Comparison of ENCODE assay signal across 1 cellular context in the genomic region with DNA sequence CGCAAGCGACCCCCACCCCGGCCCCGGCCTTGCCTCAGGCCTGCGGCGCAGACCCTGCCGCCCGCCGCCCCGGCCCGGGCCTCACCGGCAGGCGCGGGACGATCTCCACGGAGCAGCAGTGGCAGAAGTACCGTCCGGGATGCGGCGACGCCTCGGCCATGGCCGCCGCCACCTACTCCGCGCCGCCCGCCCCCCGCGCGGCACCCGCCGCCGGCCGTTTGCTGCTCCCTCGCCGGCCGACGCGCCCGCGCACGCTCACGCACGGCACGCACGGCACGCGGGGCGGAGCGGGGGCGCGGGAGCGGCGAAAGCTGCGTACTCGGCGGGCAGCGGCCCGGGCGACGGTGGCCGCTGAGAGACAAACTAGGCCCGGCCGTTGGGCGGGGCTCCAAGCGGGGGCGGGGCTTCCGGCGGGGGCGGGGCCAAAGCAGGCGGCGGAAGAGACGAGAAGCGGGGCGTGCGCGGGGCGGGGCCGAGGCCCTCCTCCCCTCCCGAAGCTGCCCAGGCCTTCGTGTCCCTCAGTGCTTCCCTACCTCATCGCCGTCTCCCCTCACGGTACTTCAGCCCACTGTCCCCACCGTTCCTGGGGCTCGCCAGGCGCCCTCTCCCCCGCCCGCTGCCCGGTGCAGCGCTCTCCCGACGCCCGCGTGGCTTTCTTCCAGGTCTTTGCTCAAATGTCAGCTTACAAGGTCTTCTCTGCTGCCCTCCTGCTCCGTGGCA.
TF ChIP-seq lines count a peak whose summit lies in the region.

A gene (minus strand): TSS at position 253 of the 720 bp plus-strand sequence. CDS start 93 bp downstream, at position 160.

TF ChIP-seq in WTC11, 78 proteins besides CTCF, POLR2A, EP300 and RAD21 (continued from another document and continues in another):
- TF ChIP-seq, protein P1, sequence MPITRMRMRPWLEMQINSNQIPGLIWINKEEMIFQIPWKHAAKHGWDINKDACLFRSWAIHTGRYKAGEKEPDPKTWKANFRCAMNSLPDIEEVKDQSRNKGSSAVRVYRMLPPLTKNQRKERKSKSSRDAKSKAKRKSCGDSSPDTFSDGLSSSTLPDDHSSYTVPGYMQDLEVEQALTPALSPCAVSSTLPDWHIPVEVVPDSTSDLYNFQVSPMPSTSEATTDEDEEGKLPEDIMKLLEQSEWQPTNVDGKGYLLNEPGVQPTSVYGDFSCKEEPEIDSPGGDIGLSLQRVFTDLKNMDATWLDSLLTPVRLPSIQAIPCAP (CRISPR knock-in tag; IDR thresholded peaks at IDR 0.05), result no peak
- no peak for TF ChIP-seq ZNF219 (CRISPR knock-in tag; IDR thresholded peaks at IDR 0.05; ENCODE audit: borderline replicate concordance)
- TF ChIP-seq TCF7 (CRISPR knock-in tag; IDR thresholded peaks at IDR 0.05; ENCODE audit: low read depth), result no peak
- TF ChIP-seq TEAD4 (CRISPR knock-in tag; IDR thresholded peaks at IDR 0.05), result no peak
- TF ChIP-seq, protein P2, sequence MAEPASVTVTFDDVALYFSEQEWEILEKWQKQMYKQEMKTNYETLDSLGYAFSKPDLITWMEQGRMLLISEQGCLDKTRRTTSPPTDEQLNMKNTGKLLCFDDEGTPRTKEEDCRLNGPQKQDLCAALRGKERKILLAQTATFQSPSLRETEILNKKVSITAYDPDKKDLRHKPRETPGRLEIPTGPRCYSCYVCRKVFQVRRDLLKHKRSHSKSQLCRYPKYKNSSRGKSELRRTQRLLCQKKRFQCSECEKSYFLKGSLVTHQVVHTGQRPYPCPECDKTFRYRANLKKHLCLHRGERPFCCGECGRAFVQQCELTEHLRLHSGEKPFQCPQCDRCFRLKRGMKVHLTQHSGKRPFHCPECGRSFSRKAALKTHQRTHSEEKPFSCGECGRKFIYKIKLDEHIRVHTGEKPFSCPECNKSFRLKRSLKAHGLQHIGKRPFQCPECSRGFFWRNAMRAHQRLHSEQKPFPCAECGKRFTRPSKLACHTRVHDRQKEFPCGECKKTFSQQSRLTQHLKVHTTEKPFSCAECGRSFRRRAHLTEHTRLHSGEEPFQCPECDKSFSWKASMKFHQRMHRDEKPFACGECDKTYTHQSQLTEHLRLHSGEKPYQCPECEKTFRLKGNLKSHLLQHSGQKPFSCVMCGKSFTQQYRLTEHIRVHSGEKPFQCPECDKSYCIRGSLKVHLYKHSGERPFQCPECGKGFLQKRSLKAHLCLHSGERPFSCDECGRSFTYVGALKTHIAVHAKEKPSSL (CRISPR knock-in tag; conservative IDR thresholded peaks at IDR 0.05), result no peak
- TF ChIP-seq, protein P3, sequence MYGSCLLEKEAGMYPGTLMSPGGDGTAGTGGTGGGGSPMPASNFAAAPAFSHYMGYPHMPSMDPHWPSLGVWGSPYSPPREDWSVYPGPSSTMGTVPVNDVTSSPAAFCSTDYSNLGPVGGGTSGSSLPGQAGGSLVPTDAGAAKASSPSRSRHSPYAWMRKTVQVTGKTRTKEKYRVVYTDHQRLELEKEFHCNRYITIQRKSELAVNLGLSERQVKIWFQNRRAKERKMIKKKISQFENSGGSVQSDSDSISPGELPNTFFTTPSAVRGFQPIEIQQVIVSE (CRISPR knock-in tag; IDR thresholded peaks at IDR 0.05; ENCODE audit: borderline replicate concordance), result no peak
- no peak for TF ChIP-seq ETV6 (CRISPR knock-in tag; IDR thresholded peaks at IDR 0.05)
- TF ChIP-seq, protein P4, sequence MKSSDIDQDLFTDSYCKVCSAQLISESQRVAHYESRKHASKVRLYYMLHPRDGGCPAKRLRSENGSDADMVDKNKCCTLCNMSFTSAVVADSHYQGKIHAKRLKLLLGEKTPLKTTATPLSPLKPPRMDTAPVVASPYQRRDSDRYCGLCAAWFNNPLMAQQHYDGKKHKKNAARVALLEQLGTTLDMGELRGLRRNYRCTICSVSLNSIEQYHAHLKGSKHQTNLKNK (CRISPR knock-in tag; IDR thresholded peaks at IDR 0.05), result no peak
- TF ChIP-seq, protein P5, sequence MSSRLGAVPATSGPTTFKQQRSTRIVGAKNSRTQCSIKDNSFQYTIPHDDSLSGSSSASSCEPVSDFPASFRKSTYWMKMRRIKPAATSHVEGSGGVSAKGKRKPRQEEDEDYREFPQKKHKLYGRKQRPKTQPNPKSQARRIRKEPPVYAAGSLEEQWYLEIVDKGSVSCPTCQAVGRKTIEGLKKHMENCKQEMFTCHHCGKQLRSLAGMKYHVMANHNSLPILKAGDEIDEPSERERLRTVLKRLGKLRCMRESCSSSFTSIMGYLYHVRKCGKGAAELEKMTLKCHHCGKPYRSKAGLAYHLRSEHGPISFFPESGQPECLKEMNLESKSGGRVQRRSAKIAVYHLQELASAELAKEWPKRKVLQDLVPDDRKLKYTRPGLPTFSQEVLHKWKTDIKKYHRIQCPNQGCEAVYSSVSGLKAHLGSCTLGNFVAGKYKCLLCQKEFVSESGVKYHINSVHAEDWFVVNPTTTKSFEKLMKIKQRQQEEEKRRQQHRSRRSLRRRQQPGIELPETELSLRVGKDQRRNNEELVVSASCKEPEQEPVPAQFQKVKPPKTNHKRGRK (CRISPR knock-in tag; IDR thresholded peaks at IDR 0.05; ENCODE audit: borderline replicate concordance), result no peak
- TF ChIP-seq, protein P6, sequence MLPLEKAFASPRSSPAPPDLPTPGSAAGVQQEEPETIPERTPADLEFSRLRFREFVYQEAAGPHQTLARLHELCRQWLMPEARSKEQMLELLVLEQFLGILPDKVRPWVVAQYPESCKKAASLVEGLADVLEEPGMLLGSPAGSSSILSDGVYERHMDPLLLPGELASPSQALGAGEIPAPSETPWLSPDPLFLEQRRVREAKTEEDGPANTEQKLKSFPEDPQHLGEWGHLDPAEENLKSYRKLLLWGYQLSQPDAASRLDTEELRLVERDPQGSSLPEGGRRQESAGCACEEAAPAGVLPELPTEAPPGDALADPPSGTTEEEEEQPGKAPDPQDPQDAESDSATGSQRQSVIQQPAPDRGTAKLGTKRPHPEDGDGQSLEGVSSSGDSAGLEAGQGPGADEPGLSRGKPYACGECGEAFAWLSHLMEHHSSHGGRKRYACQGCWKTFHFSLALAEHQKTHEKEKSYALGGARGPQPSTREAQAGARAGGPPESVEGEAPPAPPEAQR (CRISPR knock-in tag; IDR thresholded peaks at IDR 0.05), result no peak
- TF ChIP-seq ZNF396 (CRISPR knock-in tag; IDR thresholded peaks at IDR 0.05; ENCODE audit: borderline replicate concordance), result no peak
- TF ChIP-seq, protein P7, sequence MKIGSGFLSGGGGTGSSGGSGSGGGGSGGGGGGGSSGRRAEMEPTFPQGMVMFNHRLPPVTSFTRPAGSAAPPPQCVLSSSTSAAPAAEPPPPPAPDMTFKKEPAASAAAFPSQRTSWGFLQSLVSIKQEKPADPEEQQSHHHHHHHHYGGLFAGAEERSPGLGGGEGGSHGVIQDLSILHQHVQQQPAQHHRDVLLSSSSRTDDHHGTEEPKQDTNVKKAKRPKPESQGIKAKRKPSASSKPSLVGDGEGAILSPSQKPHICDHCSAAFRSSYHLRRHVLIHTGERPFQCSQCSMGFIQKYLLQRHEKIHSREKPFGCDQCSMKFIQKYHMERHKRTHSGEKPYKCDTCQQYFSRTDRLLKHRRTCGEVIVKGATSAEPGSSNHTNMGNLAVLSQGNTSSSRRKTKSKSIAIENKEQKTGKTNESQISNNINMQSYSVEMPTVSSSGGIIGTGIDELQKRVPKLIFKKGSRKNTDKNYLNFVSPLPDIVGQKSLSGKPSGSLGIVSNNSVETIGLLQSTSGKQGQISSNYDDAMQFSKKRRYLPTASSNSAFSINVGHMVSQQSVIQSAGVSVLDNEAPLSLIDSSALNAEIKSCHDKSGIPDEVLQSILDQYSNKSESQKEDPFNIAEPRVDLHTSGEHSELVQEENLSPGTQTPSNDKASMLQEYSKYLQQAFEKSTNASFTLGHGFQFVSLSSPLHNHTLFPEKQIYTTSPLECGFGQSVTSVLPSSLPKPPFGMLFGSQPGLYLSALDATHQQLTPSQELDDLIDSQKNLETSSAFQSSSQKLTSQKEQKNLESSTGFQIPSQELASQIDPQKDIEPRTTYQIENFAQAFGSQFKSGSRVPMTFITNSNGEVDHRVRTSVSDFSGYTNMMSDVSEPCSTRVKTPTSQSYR (CRISPR knock-in tag; IDR thresholded peaks at IDR 0.05), result no peak
- no peak for TF ChIP-seq IRF2 (CRISPR knock-in tag; IDR thresholded peaks at IDR 0.05; ENCODE audit: borderline replicate concordance, low read depth)
- TF ChIP-seq NFE2L1 (CRISPR knock-in tag; IDR thresholded peaks at IDR 0.05), result no peak
- no peak for TF ChIP-seq SMAD3 (CRISPR knock-in tag; IDR thresholded peaks at IDR 0.05; ENCODE audit: borderline replicate concordance)
- TF ChIP-seq JAZF1 (CRISPR knock-in tag; IDR thresholded peaks at IDR 0.05), result no peak
- TF ChIP-seq, protein P8, sequence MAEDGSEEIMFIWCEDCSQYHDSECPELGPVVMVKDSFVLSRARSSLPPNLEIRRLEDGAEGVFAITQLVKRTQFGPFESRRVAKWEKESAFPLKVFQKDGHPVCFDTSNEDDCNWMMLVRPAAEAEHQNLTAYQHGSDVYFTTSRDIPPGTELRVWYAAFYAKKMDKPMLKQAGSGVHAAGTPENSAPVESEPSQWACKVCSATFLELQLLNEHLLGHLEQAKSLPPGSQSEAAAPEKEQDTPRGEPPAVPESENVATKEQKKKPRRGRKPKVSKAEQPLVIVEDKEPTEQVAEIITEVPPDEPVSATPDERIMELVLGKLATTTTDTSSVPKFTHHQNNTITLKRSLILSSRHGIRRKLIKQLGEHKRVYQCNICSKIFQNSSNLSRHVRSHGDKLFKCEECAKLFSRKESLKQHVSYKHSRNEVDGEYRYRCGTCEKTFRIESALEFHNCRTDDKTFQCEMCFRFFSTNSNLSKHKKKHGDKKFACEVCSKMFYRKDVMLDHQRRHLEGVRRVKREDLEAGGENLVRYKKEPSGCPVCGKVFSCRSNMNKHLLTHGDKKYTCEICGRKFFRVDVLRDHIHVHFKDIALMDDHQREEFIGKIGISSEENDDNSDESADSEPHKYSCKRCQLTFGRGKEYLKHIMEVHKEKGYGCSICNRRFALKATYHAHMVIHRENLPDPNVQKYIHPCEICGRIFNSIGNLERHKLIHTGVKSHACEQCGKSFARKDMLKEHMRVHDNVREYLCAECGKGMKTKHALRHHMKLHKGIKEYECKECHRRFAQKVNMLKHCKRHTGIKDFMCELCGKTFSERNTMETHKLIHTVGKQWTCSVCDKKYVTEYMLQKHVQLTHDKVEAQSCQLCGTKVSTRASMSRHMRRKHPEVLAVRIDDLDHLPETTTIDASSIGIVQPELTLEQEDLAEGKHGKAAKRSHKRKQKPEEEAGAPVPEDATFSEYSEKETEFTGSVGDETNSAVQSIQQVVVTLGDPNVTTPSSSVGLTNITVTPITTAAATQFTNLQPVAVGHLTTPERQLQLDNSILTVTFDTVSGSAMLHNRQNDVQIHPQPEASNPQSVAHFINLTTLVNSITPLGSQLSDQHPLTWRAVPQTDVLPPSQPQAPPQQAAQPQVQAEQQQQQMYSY (CRISPR knock-in tag; IDR thresholded peaks at IDR 0.05), result no peak
- TF ChIP-seq ZNF416 (CRISPR knock-in tag; IDR thresholded peaks at IDR 0.05), result no peak
- TF ChIP-seq, protein P9, sequence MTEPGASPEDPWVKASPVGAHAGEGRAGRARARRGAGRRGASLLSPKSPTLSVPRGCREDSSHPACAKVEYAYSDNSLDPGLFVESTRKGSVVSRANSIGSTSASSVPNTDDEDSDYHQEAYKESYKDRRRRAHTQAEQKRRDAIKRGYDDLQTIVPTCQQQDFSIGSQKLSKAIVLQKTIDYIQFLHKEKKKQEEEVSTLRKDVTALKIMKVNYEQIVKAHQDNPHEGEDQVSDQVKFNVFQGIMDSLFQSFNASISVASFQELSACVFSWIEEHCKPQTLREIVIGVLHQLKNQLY (CRISPR knock-in tag; IDR thresholded peaks at IDR 0.05), result no peak
- TF ChIP-seq HMGA2 (CRISPR knock-in tag; IDR thresholded peaks at IDR 0.05), result no peak
- TF ChIP-seq RELA (CRISPR knock-in tag; IDR thresholded peaks at IDR 0.05; ENCODE audit: borderline replicate concordance), result no peak
- TF ChIP-seq NR1H2 (CRISPR knock-in tag; IDR thresholded peaks at IDR 0.05), result no peak
- TF ChIP-seq, protein P10, sequence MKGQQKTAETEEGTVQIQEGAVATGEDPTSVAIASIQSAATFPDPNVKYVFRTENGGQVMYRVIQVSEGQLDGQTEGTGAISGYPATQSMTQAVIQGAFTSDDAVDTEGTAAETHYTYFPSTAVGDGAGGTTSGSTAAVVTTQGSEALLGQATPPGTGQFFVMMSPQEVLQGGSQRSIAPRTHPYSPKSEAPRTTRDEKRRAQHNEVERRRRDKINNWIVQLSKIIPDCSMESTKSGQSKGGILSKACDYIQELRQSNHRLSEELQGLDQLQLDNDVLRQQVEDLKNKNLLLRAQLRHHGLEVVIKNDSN (CRISPR knock-in tag; IDR thresholded peaks at IDR 0.05), result no peak
- no peak for TF ChIP-seq ATF1 (CRISPR knock-in tag; IDR thresholded peaks at IDR 0.05)
- TF ChIP-seq ESRRA (CRISPR knock-in tag; IDR thresholded peaks at IDR 0.05; ENCODE audit: borderline replicate concordance), result 0 out of 2 replicates have a peak, but pooled peaks have one; percentile 13
- no peak for TF ChIP-seq KAT7 (CRISPR knock-in tag; IDR thresholded peaks at IDR 0.05; ENCODE audit: borderline replicate concordance)
- no peak for TF ChIP-seq NFATC4 (CRISPR knock-in tag; IDR thresholded peaks at IDR 0.05)
- TF ChIP-seq, protein P11, sequence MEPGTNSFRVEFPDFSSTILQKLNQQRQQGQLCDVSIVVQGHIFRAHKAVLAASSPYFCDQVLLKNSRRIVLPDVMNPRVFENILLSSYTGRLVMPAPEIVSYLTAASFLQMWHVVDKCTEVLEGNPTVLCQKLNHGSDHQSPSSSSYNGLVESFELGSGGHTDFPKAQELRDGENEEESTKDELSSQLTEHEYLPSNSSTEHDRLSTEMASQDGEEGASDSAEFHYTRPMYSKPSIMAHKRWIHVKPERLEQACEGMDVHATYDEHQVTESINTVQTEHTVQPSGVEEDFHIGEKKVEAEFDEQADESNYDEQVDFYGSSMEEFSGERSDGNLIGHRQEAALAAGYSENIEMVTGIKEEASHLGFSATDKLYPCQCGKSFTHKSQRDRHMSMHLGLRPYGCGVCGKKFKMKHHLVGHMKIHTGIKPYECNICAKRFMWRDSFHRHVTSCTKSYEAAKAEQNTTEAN (CRISPR knock-in tag; IDR thresholded peaks at IDR 0.05), result no peak; the same call in 1 of the 2 replicates
- no peak for TF ChIP-seq NR2C2 (CRISPR knock-in tag; IDR thresholded peaks at IDR 0.05)
- no peak for TF ChIP-seq ZNF317 (CRISPR knock-in tag; IDR thresholded peaks at IDR 0.05; ENCODE audit: borderline replicate concordance, low read depth)
